27 cellular contexts compared by ENCODE assay signal in the genomic region with DNA sequence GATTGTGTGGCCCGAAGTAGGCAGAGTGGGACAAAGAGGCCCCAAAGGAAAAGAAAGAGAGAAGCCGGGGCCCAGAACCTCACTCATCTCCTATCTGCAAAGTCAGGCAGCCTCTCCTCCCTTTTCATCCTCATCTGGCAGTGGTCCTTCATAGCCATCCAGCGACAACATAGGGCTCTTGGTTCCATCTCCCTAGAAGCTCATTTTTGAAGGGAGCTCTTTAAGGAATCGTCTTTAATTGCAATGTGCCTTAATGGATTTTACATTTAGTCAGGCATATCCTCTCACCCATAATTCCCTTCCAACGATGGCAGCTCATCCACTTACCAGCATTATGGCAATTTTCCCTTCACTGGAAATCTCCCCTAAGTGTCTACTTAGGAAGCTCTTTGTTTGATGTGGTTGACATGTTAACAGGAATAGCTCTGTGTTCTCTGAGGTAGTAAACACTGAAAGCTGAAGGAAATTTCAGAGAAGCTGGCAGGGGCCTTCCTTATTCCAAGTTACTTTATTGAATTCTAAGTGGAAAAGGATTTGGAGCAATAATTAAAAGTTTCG.
"Had no signal": no experiment of that assay in that cellular context is flagged by ENCODE, and none has a peak within 500 bp of the region (broad histone marks: within the 10 kb centered on the region; RNA-seq: fewer than 3 reads in every experiment).

No MANE protein-coding gene starts in this region.

- H3K4me3 ChIP-seq: K562, Peyer's patch, SJCRH30 had no signal

- ATAC-seq: activated CD4-positive, alpha-beta T cell treated with anti-CD3 and anti-CD28 coated beads for 36 hours; activated T-helper 17 cell treated with anti-CD3 and anti-CD28 coated beads, Interleukin-2, amount 50 U/mL, for 72 hours; K562; SK-N-SH treated with all-trans-retinoic acid at 6 μM for 48 hours; T-cell had no signal

- H3K4me1 ChIP-seq: Peyer's patch, SJCRH30 had no signal

- H3K9me3 Mint-ChIP-seq: brain had no signal

- H3K27ac ChIP-seq: Peyer's patch, RWPE1, SJCRH30, VCaP had no signal

- H3K27ac Mint-ChIP-seq: activated CD4-positive, alpha-beta memory T cell treated with anti-CD3 and anti-CD28 coated beads, Interleukin-2, amount 10 ng/mL, durations not matched to agents 7 days and 5 days; activated CD4-positive, alpha-beta T cell treated with anti-CD3 and anti-CD28 coated beads for 36 hours; activated naive CD4-positive, alpha-beta T cell treated with anti-CD3 and anti-CD28 coated beads for 36 hours; activated naive CD8-positive, alpha-beta T cell; activated T-helper 17 cell treated with anti-CD3 and anti-CD28 coated beads, Interleukin-2, amount 50 U/mL, for 72 hours; brain; T-cell had no signal

- H3K27me3 Mint-ChIP-seq: activated CD4-positive, alpha-beta memory T cell treated with anti-CD3 and anti-CD28 coated beads, Interleukin-2, amount 10 ng/mL, durations not matched to agents 7 days and 5 days; activated CD4-positive, alpha-beta T cell treated with anti-CD3 and anti-CD28 coated beads for 36 hours; activated naive CD8-positive, alpha-beta T cell; activated T-helper 17 cell treated with anti-CD3 and anti-CD28 coated beads, Interleukin-2, amount 50 U/mL, for 72 hours; brain; central memory CD8-positive, alpha-beta T cell; T-cell had no signal

- DNase-seq: activated CD4-positive, alpha-beta memory T cell treated with anti-CD3 and anti-CD28 coated beads, Interleukin-2, amount 10 ng/mL, durations not matched to agents 7 days and 5 days; activated CD4-positive, alpha-beta T cell treated with anti-CD3 and anti-CD28 coated beads for 36 hours; activated CD4-positive, alpha-beta T cell treated with anti-CD3 and anti-CD28 coated beads, Interleukin-2, amount 50 U/mL, for 1 hour; activated gamma-delta T cell; activated naive CD4-positive, alpha-beta T cell treated with anti-CD3 and anti-CD28 coated beads for 36 hours; activated T-cell treated with anti-CD3 and anti-CD28 coated beads for 4 hours; activated T-cell treated with anti-CD3 and anti-CD28 coated beads, Interleukin-2, amount 50 U/mL, for 48 hours; amygdala; Karpas-422; NCI-H1105 treated with DMSO at 0.1 percent for 48 hours; NCI-H1930; NCI-H345; NCI-H748 treated with DMSO at 0.1 percent for 48 hours; Peyer's patch; Right ventricle myocardium superior; SJCRH30; T-cell; T-helper 2 cell; T1000 had no signal

- H3K27me3 ChIP-seq: Peyer's patch, SJCRH30 had no signal

- H3K36me3 ChIP-seq: Peyer's patch, SJCRH30 had no signal

- H3K36me3 Mint-ChIP-seq: activated naive CD8-positive, alpha-beta T cell; brain; T-cell had no signal

- H3K4me1 Mint-ChIP-seq: activated CD4-positive, alpha-beta memory T cell treated with anti-CD3 and anti-CD28 coated beads, Interleukin-2, amount 10 ng/mL, durations not matched to agents 7 days and 5 days; activated CD4-positive, alpha-beta T cell treated with anti-CD3 and anti-CD28 coated beads for 36 hours; activated T-helper 17 cell treated with anti-CD3 and anti-CD28 coated beads, Interleukin-2, amount 50 U/mL, for 72 hours; central memory CD8-positive, alpha-beta T cell; T-cell had no signal

- H3K4me3 Mint-ChIP-seq: activated CD4-positive, alpha-beta memory T cell treated with anti-CD3 and anti-CD28 coated beads, Interleukin-2, amount 10 ng/mL, durations not matched to agents 7 days and 5 days; activated CD4-positive, alpha-beta T cell treated with anti-CD3 and anti-CD28 coated beads for 36 hours; activated naive CD4-positive, alpha-beta T cell treated with anti-CD3 and anti-CD28 coated beads for 36 hours; activated naive CD8-positive, alpha-beta T cell; activated T-helper 17 cell treated with anti-CD3 and anti-CD28 coated beads, Interleukin-2, amount 50 U/mL, for 72 hours; brain; central memory CD8-positive, alpha-beta T cell; T-cell had no signal
